In the genomic region with DNA sequence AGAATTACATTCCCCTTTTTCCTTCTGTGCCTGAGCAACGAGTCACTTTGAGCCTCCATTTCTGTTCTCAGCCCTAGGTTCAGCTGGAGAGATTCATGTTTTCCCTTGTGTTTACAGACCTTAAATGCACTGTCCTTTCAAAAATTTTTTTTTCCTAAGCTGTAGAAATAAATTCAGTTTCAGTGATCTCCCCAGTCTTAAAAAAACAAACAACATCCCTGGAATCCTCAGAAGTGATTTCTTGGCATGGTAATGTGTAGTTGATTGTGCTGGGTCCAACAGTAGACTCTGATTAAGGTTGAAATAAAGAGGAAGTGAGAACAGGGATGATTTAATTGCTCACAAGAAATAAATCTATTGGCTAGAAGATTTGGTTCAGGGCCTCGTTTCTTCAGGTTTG, we compare ENCODE assay signal across 18 cellular contexts.
DNase-seq lines count a peak whose midpoint lies in the region; TF ChIP-seq lines count a peak whose summit lies in the region.
"Had no signal": no experiment of that assay in that cellular context is flagged by ENCODE, and none has a peak within 500 bp of the region (broad histone marks: within the 10 kb centered on the region; RNA-seq: fewer than 3 reads in every experiment).

No MANE protein-coding gene starts in this region.

- TF ChIP-seq CTCF in AG10803 (conservative IDR thresholded peaks at IDR 0.05; ENCODE audit: low read length): no peak

- no peak overlapping the region for H3K4me3 ChIP-seq in AG10803 (ENCODE audit: low read length)
- H3K4me3 ChIP-seq: colonic mucosa, lung, skin epidermis had no signal

- peak; percentile 18 for DNase-seq in AG10803 (ENCODE audit: low read depth)
- DNase-seq in LHCN-M2 (ENCODE audit: low read depth): peak; percentile 22
- peak; percentile 26 for DNase-seq in dermis blood vessel endothelial cell
- peak; percentile 4 for DNase-seq in myocyte (ENCODE audit: low read depth)
- no peak for DNase-seq in NCI-H1048 (lab: John Stamatoyannopoulos, UW)
- no peak for DNase-seq in stimulated activated CD4-positive, alpha-beta T cell treated with anti-CD3 and anti-CD28 coated beads, Interleukin-2, amount 100 ng/mL, for 24 hours
- DNase-seq in GM19240 (ENCODE audit: insufficient read length, low spot score): no peak
- DNase-seq in NCI-H128 (lab: John Stamatoyannopoulos, UW; ENCODE audit: unreplicated experiment): no peak
- DNase-seq: activated CD4-positive, alpha-beta T cell treated with anti-CD3 and anti-CD28 coated beads for 4 hours; activated T-cell treated with anti-CD3 and anti-CD28 coated beads, Interleukin-2, amount 50 U/mL, for 1 hour; AML-193; colonic mucosa; DMS 273 treated with DMSO at 0.1 percent for 48 hours; NCI-H2029; SHP77; stimulated activated naive CD8-positive, alpha-beta T cell treated with anti-CD3 and anti-CD28 coated beads, Interleukin-15, amount 100 ng/mL, for 72 hours had no signal

Comparison
In these comparisons a context has a peak if more than half of its experiments do, and no peak if none do; other contexts are left out.
1. DNase-seq: peak in AG10803 (single experiment), LHCN-M2 (single experiment), dermis blood vessel endothelial cell (single experiment) and myocyte (single experiment); none in NCI-H1048 (single experiment), stimulated activated CD4-positive, alpha-beta T cell treated with anti-CD3 and anti-CD28 coated beads, Interleukin-2, amount 100 ng/mL, for 24 hours (0 of 2), GM19240 (single experiment) and NCI-H128 (single experiment).